ENCODE assay signal across 19 cellular contexts in genomic region chr7:103532955-103533354, GRCh38.
A peak's percentile ranks its signal among the peaks of the same experiment; 100 is the strongest.
DNase-seq lines count a peak whose midpoint lies in the region; ATAC-seq lines count a peak whose summit lies in the region.
"Had no signal": no experiment of that assay in that cellular context is flagged by ENCODE, and none has a peak within 500 bp of the region (broad histone marks: within the 10 kb centered on the region; RNA-seq: fewer than 3 reads in every experiment).

No MANE protein-coding gene starts in this region.

- DNase-seq in AG08396 (ENCODE audit: low spot score) (peak; percentile 14), caudate nucleus (lab: John Stamatoyannopoulos, UW) (peak in 36 of 61 donors; percentile 5 to 76 (median 38)), left ventricle myocardium superior (no peak), nucleus accumbens (lab: John Stamatoyannopoulos, UW) (peak in 34 of 56 donors; percentile 10 to 69 (median 34)), NCI-H2029 treated with DMSO at 0.1 percent for 48 hours (lab: John Stamatoyannopoulos, UW) (no peak), NCI-H1930 (lab: John Stamatoyannopoulos, UW) (no peak), SHP77 (lab: John Stamatoyannopoulos, UW) (no peak)
- DNase-seq: DND-41, GDM1, GOT3, KG1, NCI-H1048, NCI-H1436 treated with DMSO at 0.1 percent for 48 hours, NCI-H2081 treated with DMSO at 0.1 percent for 48 hours, NCI-H510A treated with DMSO at 0.1 percent for 48 hours, NCI-H82, PC-9 had no signal

- ATAC-seq in left ventricle myocardium superior (peak; percentile 90), GM19351 (IDR thresholded peaks at IDR 0.05; ENCODE audit: unreplicated experiment) (no peak)

- intact Hi-C loops in left ventricle myocardium superior (cut with micrococcal nuclease) = no loop called here

- H3K27ac ChIP-seq in caudate nucleus (ENCODE audit: low read depth, low read length) = peak overlapping the region; percentile 74
- H3K27ac ChIP-seq: C4-2B, PC-9 had no signal

Comparison
In these comparisons a context has a peak if more than half of its experiments do, and no peak if none do; other contexts are left out.
1. DNase-seq: peak in AG08396 (single experiment), caudate nucleus (36 of 61) and nucleus accumbens (34 of 56); none in left ventricle myocardium superior (single experiment), NCI-H2029 treated with DMSO at 0.1 percent for 48 hours (single experiment), NCI-H1930 (0 of 2) and SHP77 (0 of 2).